ENCODE assay signal across 1 cellular context in the genomic region with DNA sequence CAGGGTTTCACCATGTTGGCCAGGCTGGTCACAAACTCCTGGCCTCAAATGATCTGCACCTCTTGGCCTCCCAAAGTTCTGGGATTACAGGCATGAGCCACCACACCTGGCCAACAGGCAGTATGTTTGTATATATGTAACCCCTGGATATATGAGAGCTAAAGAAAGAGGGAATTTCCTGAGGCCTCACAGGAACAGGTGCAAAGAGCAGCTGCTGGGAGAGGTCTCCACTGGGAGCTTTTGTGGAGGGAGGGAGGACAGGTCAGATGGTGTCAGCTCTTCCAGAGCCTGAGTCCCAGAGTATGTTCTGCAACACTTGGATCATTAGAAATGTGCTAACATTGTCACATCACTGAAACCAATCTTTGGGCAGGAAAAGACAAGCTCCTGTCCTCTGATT.
TF ChIP-seq lines count a peak whose summit lies in the region.

No MANE protein-coding gene starts in this region.

TF ChIP-seq in HepG2, 621 proteins besides CTCF, POLR2A, EP300 and RAD21 (continued from another document and continues in another):
- TF ChIP-seq ZNF512 (CRISPR knock-in tag; IDR thresholded peaks at IDR 0.05) (no peak), KLF11 (CRISPR knock-in tag; IDR thresholded peaks at IDR 0.05) (no peak), ZNF749 (CRISPR knock-in tag; IDR thresholded peaks at IDR 0.05; ENCODE audit: borderline replicate concordance) (no peak), ZNF704 (CRISPR knock-in tag; IDR thresholded peaks at IDR 0.05; ENCODE audit: borderline replicate concordance) (no peak), ZNF567 (CRISPR knock-in tag; IDR thresholded peaks at IDR 0.05; ENCODE audit: borderline replicate concordance) (no peak), DZIP1 (CRISPR knock-in tag; IDR thresholded peaks at IDR 0.05) (no peak), ZBTB20 (CRISPR knock-in tag; IDR thresholded peaks at IDR 0.05; ENCODE audit: borderline replicate concordance, low read depth) (peak; percentile 70; the same call in 1 of the 2 replicates), ZNF687 (CRISPR knock-in tag; IDR thresholded peaks at IDR 0.05) (peak; percentile 46; the same call in 1 of the 2 replicates), ZNF317 (CRISPR knock-in tag; IDR thresholded peaks at IDR 0.05) (peak; percentile 51; the same call in 1 of the 2 replicates), STAT5B (CRISPR knock-in tag; IDR thresholded peaks at IDR 0.05) (no peak), ZNF646 (CRISPR knock-in tag; IDR thresholded peaks at IDR 0.05) (no peak), ZNF543 (CRISPR knock-in tag; IDR thresholded peaks at IDR 0.05) (no peak), ZNF224 (CRISPR knock-in tag; IDR thresholded peaks at IDR 0.05) (no peak), NFE2L2 (IDR thresholded peaks at IDR 0.05; ENCODE audit: low read length) (no peak), MTERF4 (CRISPR knock-in tag; IDR thresholded peaks at IDR 0.05) (no peak), ISX (CRISPR knock-in tag; conservative IDR thresholded peaks at IDR 0.05) (no peak), ZNF562 (CRISPR knock-in tag; IDR thresholded peaks at IDR 0.05; ENCODE audit: borderline replicate concordance) (no peak), TEAD3 (CRISPR knock-in tag; optimal IDR thresholded peaks at IDR 0.05; ENCODE audit: borderline replicate concordance) (peak; percentile 53), REL (CRISPR knock-in tag; conservative IDR thresholded peaks at IDR 0.05) (no peak), ZMYM4 (CRISPR knock-in tag; IDR thresholded peaks at IDR 0.05) (peak; percentile 15; the same call in 1 of the 2 replicates), ZNF350 (CRISPR knock-in tag; IDR thresholded peaks at IDR 0.05; ENCODE audit: borderline replicate concordance, low read depth) (no peak), ZC3H13 (CRISPR knock-in tag; IDR thresholded peaks at IDR 0.05) (no peak)
- TF ChIP-seq, protein P1, sequence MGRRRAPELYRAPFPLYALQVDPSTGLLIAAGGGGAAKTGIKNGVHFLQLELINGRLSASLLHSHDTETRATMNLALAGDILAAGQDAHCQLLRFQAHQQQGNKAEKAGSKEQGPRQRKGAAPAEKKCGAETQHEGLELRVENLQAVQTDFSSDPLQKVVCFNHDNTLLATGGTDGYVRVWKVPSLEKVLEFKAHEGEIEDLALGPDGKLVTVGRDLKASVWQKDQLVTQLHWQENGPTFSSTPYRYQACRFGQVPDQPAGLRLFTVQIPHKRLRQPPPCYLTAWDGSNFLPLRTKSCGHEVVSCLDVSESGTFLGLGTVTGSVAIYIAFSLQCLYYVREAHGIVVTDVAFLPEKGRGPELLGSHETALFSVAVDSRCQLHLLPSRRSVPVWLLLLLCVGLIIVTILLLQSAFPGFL (CRISPR knock-in tag; IDR thresholded peaks at IDR 0.05) = no peak
- TF ChIP-seq, protein P2, sequence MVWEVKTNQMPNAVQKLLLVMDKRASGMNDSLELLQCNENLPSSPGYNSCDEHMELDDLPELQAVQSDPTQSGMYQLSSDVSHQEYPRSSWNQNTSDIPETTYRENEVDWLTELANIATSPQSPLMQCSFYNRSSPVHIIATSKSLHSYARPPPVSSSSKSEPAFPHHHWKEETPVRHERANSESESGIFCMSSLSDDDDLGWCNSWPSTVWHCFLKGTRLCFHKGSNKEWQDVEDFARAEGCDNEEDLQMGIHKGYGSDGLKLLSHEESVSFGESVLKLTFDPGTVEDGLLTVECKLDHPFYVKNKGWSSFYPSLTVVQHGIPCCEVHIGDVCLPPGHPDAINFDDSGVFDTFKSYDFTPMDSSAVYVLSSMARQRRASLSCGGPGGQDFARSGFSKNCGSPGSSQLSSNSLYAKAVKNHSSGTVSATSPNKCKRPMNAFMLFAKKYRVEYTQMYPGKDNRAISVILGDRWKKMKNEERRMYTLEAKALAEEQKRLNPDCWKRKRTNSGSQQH (CRISPR knock-in tag; IDR thresholded peaks at IDR 0.05; ENCODE audit: low read depth) = no peak
- TF ChIP-seq, protein P3, sequence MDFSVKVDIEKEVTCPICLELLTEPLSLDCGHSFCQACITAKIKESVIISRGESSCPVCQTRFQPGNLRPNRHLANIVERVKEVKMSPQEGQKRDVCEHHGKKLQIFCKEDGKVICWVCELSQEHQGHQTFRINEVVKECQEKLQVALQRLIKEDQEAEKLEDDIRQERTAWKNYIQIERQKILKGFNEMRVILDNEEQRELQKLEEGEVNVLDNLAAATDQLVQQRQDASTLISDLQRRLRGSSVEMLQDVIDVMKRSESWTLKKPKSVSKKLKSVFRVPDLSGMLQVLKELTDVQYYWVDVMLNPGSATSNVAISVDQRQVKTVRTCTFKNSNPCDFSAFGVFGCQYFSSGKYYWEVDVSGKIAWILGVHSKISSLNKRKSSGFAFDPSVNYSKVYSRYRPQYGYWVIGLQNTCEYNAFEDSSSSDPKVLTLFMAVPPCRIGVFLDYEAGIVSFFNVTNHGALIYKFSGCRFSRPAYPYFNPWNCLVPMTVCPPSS (IDR thresholded peaks at IDR 0.05) = no peak
- TF ChIP-seq, protein P4, sequence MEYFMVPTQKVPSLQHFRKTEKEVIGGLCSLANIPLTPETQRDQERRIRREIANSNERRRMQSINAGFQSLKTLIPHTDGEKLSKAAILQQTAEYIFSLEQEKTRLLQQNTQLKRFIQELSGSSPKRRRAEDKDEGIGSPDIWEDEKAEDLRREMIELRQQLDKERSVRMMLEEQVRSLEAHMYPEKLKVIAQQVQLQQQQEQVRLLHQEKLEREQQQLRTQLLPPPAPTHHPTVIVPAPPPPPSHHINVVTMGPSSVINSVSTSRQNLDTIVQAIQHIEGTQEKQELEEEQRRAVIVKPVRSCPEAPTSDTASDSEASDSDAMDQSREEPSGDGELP (IDR thresholded peaks at IDR 0.05; ENCODE audit: borderline replicate concordance, low read depth) = peak; percentile 64; the same call in 1 of the 2 replicates
